In the genomic region with DNA sequence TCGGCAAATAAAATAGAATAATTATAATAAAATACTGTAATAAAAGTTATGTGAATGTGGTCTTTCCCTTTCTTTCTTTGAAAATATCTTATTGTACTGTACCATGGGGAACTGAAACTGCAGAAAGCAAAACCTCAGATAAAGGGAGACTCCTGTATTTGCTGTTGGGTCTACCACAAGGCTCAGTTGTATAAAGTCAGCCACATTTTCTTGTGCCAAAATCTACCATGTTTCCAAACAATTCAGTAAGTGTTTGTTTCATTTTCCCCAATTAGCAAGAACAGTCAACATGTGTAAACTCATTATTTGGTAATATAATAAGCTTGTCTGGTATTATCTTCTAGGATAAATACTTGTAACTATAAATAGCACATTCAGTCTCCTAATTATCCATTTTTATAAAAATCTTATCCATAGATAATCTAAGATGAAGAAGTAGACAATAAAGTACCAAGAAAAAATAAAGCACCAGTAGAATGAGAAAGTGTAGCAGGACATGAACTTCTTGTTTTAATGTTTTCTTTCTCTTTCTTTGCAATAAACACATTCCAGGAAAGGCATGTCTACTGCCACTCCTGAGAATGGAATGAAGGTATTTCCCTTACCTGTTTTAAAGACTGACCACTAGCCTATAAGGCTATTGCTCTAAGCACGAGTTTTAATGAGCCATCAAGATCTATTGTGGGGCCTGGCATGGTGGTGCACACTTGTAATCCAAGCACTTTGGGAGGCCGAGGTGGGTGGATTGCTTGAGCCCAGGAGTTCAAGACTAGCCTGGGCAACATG, we compare ENCODE assay signal across 9 cellular contexts. TPM values are rescaled to one million over a fixed set of nuclear protein-coding genes. Genes with fewer than 3 reads are reported as not detected.
DNase-seq lines count a peak whose midpoint lies in the region; ATAC-seq and TF ChIP-seq lines count a peak whose summit lies in the region.
"Had no signal": no experiment of that assay in that cellular context is flagged by ENCODE, and none has a peak within 500 bp of the region (broad histone marks: within the 10 kb centered on the region; RNA-seq: fewer than 3 reads in every experiment).

No MANE protein-coding gene starts in this region.

- no peak overlapping the region for H3K27ac Mint-ChIP-seq in activated CD8-positive, alpha-beta T cell treated with anti-CD3 and anti-CD28 coated beads for 36 hours

- peaks cover 7% of the 10 kb centered on the region for H3K27me3 Mint-ChIP-seq in activated CD8-positive, alpha-beta T cell treated with anti-CD3 and anti-CD28 coated beads for 36 hours

- intact Hi-C loops in upper lobe of right lung (cut with DNase I) (no loop called here), psoas muscle (cut with DNase I) (no loop called here), left ventricle myocardium superior (cut with micrococcal nuclease) (no loop called here)
- intact Hi-C loops in activated CD8-positive, alpha-beta T cell treated with anti-CD3 and anti-CD28 coated beads for 36 hours (cut with micrococcal nuclease), result no loop called here

- ATAC-seq in GM19455 (IDR thresholded peaks at IDR 0.05; ENCODE audit: unreplicated experiment), result peak; percentile 78
- peak; percentile 85 for ATAC-seq in HG03039 (IDR thresholded peaks at IDR 0.05; ENCODE audit: unreplicated experiment)
- peak; percentile 72 for ATAC-seq in upper lobe of right lung
- ATAC-seq in psoas muscle, result no peak
- no peak for ATAC-seq in activated CD8-positive, alpha-beta T cell treated with anti-CD3 and anti-CD28 coated beads for 36 hours
- ATAC-seq in left ventricle myocardium superior, result no peak

- H3K4me3 ChIP-seq in upper lobe of right lung, result no peak overlapping the region
- H3K4me3 ChIP-seq in psoas muscle, result no peak overlapping the region

- H3K4me1 ChIP-seq in upper lobe of right lung, result no peaks in the 10 kb centered on the region
- no peaks in the 10 kb centered on the region for H3K4me1 ChIP-seq in psoas muscle

- no peak overlapping the region for H3K4me3 Mint-ChIP-seq in activated CD8-positive, alpha-beta T cell treated with anti-CD3 and anti-CD28 coated beads for 36 hours

- POLR2A ChIA-PET in activated CD8-positive, alpha-beta T cell treated with anti-CD3 and anti-CD28 coated beads for 36 hours (lab: Charles Lee), result no interaction called here

- H3K36me3 ChIP-seq in upper lobe of right lung (no peaks in the 10 kb centered on the region), psoas muscle (ENCODE audit: insufficient read depth in 1 of 2, low read depth in 1 of 2) (no peaks in the 10 kb centered on the region)

- H3K36me3 Mint-ChIP-seq in activated CD8-positive, alpha-beta T cell treated with anti-CD3 and anti-CD28 coated beads for 36 hours (ENCODE audit: low read depth), result no peaks in the 10 kb centered on the region

- H3K9me3 ChIP-seq in upper lobe of right lung, result no peaks in the 10 kb centered on the region
- no peaks in the 10 kb centered on the region for H3K9me3 ChIP-seq in psoas muscle

- no peaks in the 10 kb centered on the region for H3K9me3 Mint-ChIP-seq in activated CD8-positive, alpha-beta T cell treated with anti-CD3 and anti-CD28 coated beads for 36 hours

- 85 to 91% (median 86%) methylated on average over 3 of the region's 3 CpGs for WGBS in psoas muscle, 3 donors

- H3K27ac ChIP-seq in upper lobe of right lung, result no peak overlapping the region
- H3K27ac ChIP-seq in psoas muscle, result no peak overlapping the region

- H3K27me3 ChIP-seq in upper lobe of right lung (no peaks in the 10 kb centered on the region), psoas muscle (ENCODE audit: insufficient read depth in 3 of 3, low read length in 2 of 3) (no peaks in the 10 kb centered on the region)

- TF ChIP-seq CTCF in upper lobe of right lung (IDR thresholded peaks at IDR 0.05) (no peak), psoas muscle (IDR thresholded peaks at IDR 0.05) (no peak)
- TF ChIP-seq CTCF in activated CD8-positive, alpha-beta T cell treated with anti-CD3 and anti-CD28 coated beads for 36 hours (IDR thresholded peaks at IDR 0.05), result no peak

- CTCF ChIA-PET in activated CD8-positive, alpha-beta T cell treated with anti-CD3 and anti-CD28 coated beads for 36 hours (lab: Charles Lee), result no interaction called here

- no peaks in the 10 kb centered on the region for H3K4me1 Mint-ChIP-seq in activated CD8-positive, alpha-beta T cell treated with anti-CD3 and anti-CD28 coated beads for 36 hours (ENCODE audit: low read depth)

- DNase-seq in NOMO-1 treated with dmso at 0.1 percent for 144 hours (lab: John Stamatoyannopoulos, UW; ENCODE audit: unreplicated experiment), result peak; percentile 32
- no peak for DNase-seq in upper lobe of right lung
- no peak for DNase-seq in psoas muscle
- no peak for DNase-seq in activated CD8-positive, alpha-beta T cell treated with anti-CD3 and anti-CD28 coated beads for 36 hours
- DNase-seq in left ventricle myocardium superior, result no peak
- DNase-seq: activated CD4-positive, alpha-beta T cell treated with anti-CD3 and anti-CD28 coated beads for 4 hours; NCI-H2081 had no signal

RNA-seq across cellular contexts. Expression of gene OTUD4, which starts 15.0 kb away (rescaled TPM):
- 46.3 TPM for total RNA-seq in upper lobe of right lung
- total RNA-seq in psoas muscle, result 10 to 100 TPM; 51.6 to 88.0 (median 56.5) TPM
- 10 to 100 TPM; 20.5 to 62.6 (median 22.7) TPM for polyA plus RNA-seq in psoas muscle
- 10 to 100 TPM; 41.4 to 49.6 TPM for total RNA-seq in activated CD8-positive, alpha-beta T cell treated with anti-CD3 and anti-CD28 coated beads for 36 hours
- total RNA-seq in left ventricle myocardium superior, result 38.9 TPM

Comparison
In these comparisons a context has a peak if more than half of its experiments do, and no peak if none do; other contexts are left out.
1. ATAC-seq: peak in GM19455 (single experiment), HG03039 (single experiment) and upper lobe of right lung (single experiment); none in psoas muscle (0 of 4), activated CD8-positive, alpha-beta T cell treated with anti-CD3 and anti-CD28 coated beads for 36 hours (single experiment) and left ventricle myocardium superior (single experiment).